In the genomic region with DNA sequence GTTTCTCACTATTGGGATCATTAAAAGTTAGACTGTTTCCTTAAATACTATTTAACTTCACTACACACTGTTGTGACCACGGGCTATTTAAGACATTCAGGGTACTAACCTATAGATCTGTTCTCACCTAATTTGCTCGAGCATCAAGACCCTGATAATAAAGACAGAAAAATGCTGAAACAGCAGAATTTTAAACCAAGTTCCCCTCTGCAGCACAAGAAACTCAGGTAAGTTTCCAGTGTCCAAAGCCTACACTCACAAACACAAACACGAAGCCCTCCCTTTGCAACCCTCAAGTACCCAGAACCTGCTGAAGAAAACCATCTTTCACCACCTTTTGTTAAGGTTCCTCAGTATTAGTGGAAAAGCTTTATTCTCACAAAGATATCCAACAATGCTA, we compare ENCODE assay signal across 8 cellular contexts. TPM values are rescaled to one million over a fixed set of nuclear protein-coding genes. Genes with fewer than 3 reads are reported as not detected.
DNase-seq lines count a peak whose midpoint lies in the region; ATAC-seq and TF ChIP-seq lines count a peak whose summit lies in the region.
"Had no signal": no experiment of that assay in that cellular context is flagged by ENCODE, and none has a peak within 500 bp of the region (broad histone marks: within the 10 kb centered on the region; RNA-seq: fewer than 3 reads in every experiment).

No MANE protein-coding gene starts in this region.

- no peaks in the 10 kb centered on the region for H3K9me2 ChIP-seq in SU-DHL-6 (replicated peaks; ENCODE audit: insufficient read depth, low read length)

- peaks cover 58% of the 10 kb centered on the region for H4K20me1 ChIP-seq in SU-DHL-6 (ENCODE audit: low read depth, low read length)

- H3K9ac ChIP-seq in SU-DHL-6 (ENCODE audit: low read length), result peak overlapping the region; percentile 99

- in situ Hi-C loops in HAP-1 (cut with MboI; ENCODE audit: low sequenced_read_pairs), result no loop called here

- no peak for TF ChIP-seq POLR2A in heart left ventricle (IDR thresholded peaks at IDR 0.05)

- H3K4me3 ChIP-seq in HAP-1 (peak overlapping the region; percentile 92), SU-DHL-6 (ENCODE audit: insufficient read depth, low read length, poor library complexity, severe bottlenecking) (peak overlapping the region; percentile 93), fibroblast of villous mesenchyme (ENCODE audit: low read depth, low read length) (peak overlapping the region; percentile 97), skin epidermis (no peak overlapping the region), heart left ventricle (peak overlapping the region in 1 of 12 donors; percentile 95)

- DNase-seq in HAP-1 (ENCODE audit: low spot score in 2 of 2) (no peak), fibroblast of villous mesenchyme (ENCODE audit: low read depth) (no peak), EL (no peak), left lobe of liver (ENCODE audit: low spot score) (no peak), heart left ventricle (no peak)

- H3K27me3 ChIP-seq in HAP-1 (ENCODE audit: low read depth) (no peaks in the 10 kb centered on the region), SU-DHL-6 (ENCODE audit: low read length) (no peaks in the 10 kb centered on the region), heart left ventricle (no peaks in the 10 kb centered on the region)

- H3F3A ChIP-seq in SU-DHL-6 (ENCODE audit: insufficient read depth), result peaks cover 58% of the 10 kb centered on the region

- H3K4me1 ChIP-seq in HAP-1 (peaks cover 43% of the 10 kb centered on the region), heart left ventricle (peaks cover 2 to 78% (median 61%) of the 10 kb centered on the region in 12 donors)

- H3K27ac ChIP-seq in SU-DHL-6 (ENCODE audit: low read depth, low read length) (peak overlapping the region; percentile 96; the same call in 1 of the 2 replicates), skin epidermis (peak overlapping the region in 13 of 21 experiments; percentile 6 to 99 (median 96)), heart left ventricle (peak overlapping the region in 3 of 12 donors; percentile 97 to 99 (median 98))

- H3K9me3 ChIP-seq in HAP-1, result no peaks in the 10 kb centered on the region
- H3K9me3 ChIP-seq in SU-DHL-6 (ENCODE audit: insufficient read depth, low read length), result no peaks in the 10 kb centered on the region
- no peaks in the 10 kb centered on the region for H3K9me3 ChIP-seq in heart left ventricle

- H3K4me2 ChIP-seq in SU-DHL-6 (ENCODE audit: low read depth, low read length, poor library complexity, severe bottlenecking), result peak overlapping the region; percentile 80

- WGBS in heart left ventricle, 4 donors, result 80 to 87% (median 85%) methylated on average over 3 of the region's 3 CpGs

- TF ChIP-seq CTCF in SU-DHL-6 (IDR thresholded peaks at IDR 0.05; ENCODE audit: insufficient read depth, low read length, poor library complexity, severe bottlenecking) (no peak), fibroblast of villous mesenchyme (IDR thresholded peaks at IDR 0.05; ENCODE audit: insufficient read depth, low read depth, low read length) (no peak), heart left ventricle (IDR thresholded peaks at IDR 0.05) (no peak)

- intact Hi-C loops in heart left ventricle (cut with DNase I), result loop anchor here in 1 of 10 donors (5.0 to 10.0 kb wide), 2 partner anchors 323 to 540 kb away; a partner anchor contains a TSS

- no peak for ATAC-seq in left lobe of liver
- ATAC-seq in heart left ventricle, result no peak
- ATAC-seq: left colon had no signal

- no peak overlapping the region for H2AFZ ChIP-seq in SU-DHL-6 (ENCODE audit: low read depth, low read length, severe bottlenecking)

- H3K36me3 ChIP-seq in HAP-1 (replicated peaks), result peaks cover 51% of the 10 kb centered on the region
- peaks cover 27% of the 10 kb centered on the region for H3K36me3 ChIP-seq in SU-DHL-6 (ENCODE audit: low read length)
- peaks cover 0 to 11% (median 0%) of the 10 kb centered on the region in 9 donors for H3K36me3 ChIP-seq in heart left ventricle

- peaks cover 96% of the 10 kb centered on the region for H3K79me2 ChIP-seq in SU-DHL-6 (ENCODE audit: insufficient read depth, low read length)

RNA-seq across cellular contexts. Expression of a gene that starts 4.0 kb away (rescaled TPM):
- total RNA-seq in fibroblast of villous mesenchyme (88.6 and 114 TPM in 2 replicates), left lobe of liver (29.2 TPM), heart left ventricle (10 to 100 TPM; 36.6 to 75.0 (median 45.9) TPM)
- 10 to 100 TPM; 32.8 to 43.4 TPM for polyA plus RNA-seq in heart left ventricle

RNA-seq across cellular contexts. Expression of a gene that starts 4.2 kb away (rescaled TPM):
- total RNA-seq in fibroblast of villous mesenchyme (9.5 and 10.6 TPM in 2 replicates), left lobe of liver (5.7 TPM), heart left ventricle (10 to 100 TPM in 6 of 9 donors, 1 to 10 TPM in 3; 8.6 to 22.0 (median 11.8) TPM)
- polyA plus RNA-seq in heart left ventricle, result 1 to 10 TPM; 7.7 to 8.9 TPM

Comparison
In these comparisons a context has a peak if more than half of its experiments do, and no peak if none do; other contexts are left out.
1. H3K4me3 ChIP-seq: peak in HAP-1 (single experiment), SU-DHL-6 (single experiment) and fibroblast of villous mesenchyme (single experiment); none in skin epidermis (0 of 7).